In the genomic region with DNA sequence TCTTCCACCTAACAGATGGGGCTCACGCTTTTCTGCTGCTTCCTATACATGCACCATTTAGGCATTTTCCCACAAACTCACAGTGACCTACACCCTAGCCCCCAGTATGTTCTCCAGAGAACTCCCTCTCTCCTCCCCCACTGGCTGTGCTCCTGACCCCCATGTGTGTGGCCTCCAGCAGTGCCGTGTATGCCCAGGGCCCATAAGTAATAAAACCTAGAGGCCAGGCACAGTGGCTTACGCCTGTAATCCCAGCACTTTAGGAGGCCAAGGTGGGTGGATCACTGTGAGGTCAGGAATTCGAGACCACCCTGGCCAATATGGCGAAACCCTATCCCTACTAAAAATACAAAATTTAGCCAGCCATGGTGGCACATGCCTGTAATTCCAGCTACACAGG, we compare ENCODE assay signal across 16 cellular contexts.
"Had no signal": no experiment of that assay in that cellular context is flagged by ENCODE, and none has a peak within 500 bp of the region (broad histone marks: within the 10 kb centered on the region; RNA-seq: fewer than 3 reads in every experiment).

No MANE protein-coding gene starts in this region.

- H3K27ac ChIP-seq: colonic mucosa, right atrium auricular region had no signal

- H3K27me3 ChIP-seq: colonic mucosa, hepatocyte, right atrium auricular region had no signal

- H2AFZ ChIP-seq: hepatocyte had no signal

- H3K4me2 ChIP-seq: hepatocyte had no signal

- ATAC-seq: left cardiac atrium; left ventricle myocardium superior; naive thymus-derived CD4-positive, alpha-beta T cell had no signal

- DNase-seq: colonic mucosa; effector CD4-positive, alpha-beta T cell; endodermal cell; erythroblast; foreskin melanocyte; head of caudate nucleus; kidney; left cardiac atrium; left ventricle myocardium superior; mesendoderm; naive thymus-derived CD4-positive, alpha-beta T cell; small intestine; stimulated activated CD4-positive, alpha-beta T cell treated with anti-CD3 and anti-CD28 coated beads, Interleukin-2, amount 100 ng/mL, for 48 hours; trophoblast cell had no signal

- H3K4me3 ChIP-seq: colonic mucosa, hepatocyte, right atrium auricular region had no signal

- H3K36me3 ChIP-seq: colonic mucosa, right atrium auricular region had no signal

- H3K79me2 ChIP-seq: hepatocyte had no signal

- H3K4me1 ChIP-seq: colonic mucosa, right atrium auricular region had no signal

- H3K9me3 ChIP-seq: colonic mucosa, right atrium auricular region had no signal
